ENCODE assay signal across 8 cellular contexts in the genomic region with DNA sequence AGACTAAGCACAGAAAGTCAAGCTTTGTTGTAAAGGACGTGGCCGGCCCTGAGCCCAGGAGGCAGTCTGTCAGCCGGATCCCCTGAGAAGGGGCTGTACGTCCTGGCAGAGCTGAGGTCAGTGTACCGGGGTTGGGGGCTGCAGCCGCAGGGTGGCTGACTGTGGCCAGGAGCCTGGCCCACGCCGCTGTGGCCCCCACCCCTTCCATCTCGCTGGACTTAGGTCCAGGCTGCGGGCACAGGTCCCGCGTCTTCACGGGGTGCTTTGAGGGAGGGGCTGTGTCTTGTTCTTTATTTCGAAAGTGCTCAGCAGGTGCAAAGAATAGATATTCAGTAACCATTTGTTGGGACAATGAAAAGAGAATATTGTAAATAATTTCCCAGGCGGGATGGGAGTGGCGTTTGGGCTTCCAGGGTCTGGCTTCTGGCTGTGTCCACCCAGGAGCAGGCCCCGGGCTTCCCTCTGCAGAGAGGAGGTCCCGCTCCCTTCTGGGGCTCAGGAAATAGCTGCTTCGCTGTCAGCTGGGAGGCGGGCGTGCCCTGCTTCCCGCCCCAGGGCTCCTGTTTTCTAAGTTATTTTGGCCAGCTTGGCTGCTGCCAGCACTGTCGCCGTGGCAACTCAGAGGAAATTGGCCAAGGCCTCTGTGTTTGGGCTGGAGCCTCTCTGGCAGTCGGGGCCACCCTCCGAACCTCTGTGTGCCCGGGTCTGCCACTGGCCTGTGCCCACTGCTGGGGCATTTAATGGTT. TPM values are rescaled to one million over a fixed set of nuclear protein-coding genes. Genes with fewer than 3 reads are reported as not detected.
DNase-seq lines count a peak whose midpoint lies in the region; ATAC-seq and TF ChIP-seq lines count a peak whose summit lies in the region.

No MANE protein-coding gene starts in this region.

- H3K4me1 ChIP-seq in heart right ventricle: peaks cover 33 to 75% (median 63%) of the 10 kb centered on the region in 9 donors
- H3K4me1 ChIP-seq in skeletal muscle satellite cell (ENCODE audit: control insufficient read depth, insufficient read depth, low read length): peaks cover 20% of the 10 kb centered on the region

- H3K27me3 ChIP-seq in heart right ventricle (no peaks in the 10 kb centered on the region), skeletal muscle satellite cell (ENCODE audit: control insufficient read depth, insufficient read depth, low read length) (peaks cover 47% of the 10 kb centered on the region)

- peak overlapping the region in 6 of 10 donors; percentile 24 to 37 (median 28) for H3K4me3 ChIP-seq in heart right ventricle
- no peak overlapping the region for H3K4me3 ChIP-seq in skeletal muscle satellite cell (ENCODE audit: low read length)

- peaks cover 39% of the 10 kb centered on the region for H3K36me3 Mint-ChIP-seq in activated T-helper 1 cell treated with anti-CD3 and anti-CD28 coated beads, Interleukin-12 subunit alpha, Interleukin-12 subunit beta, Interleukin-2, Interleukin-4 antibody, amounts not matched to agents 30 ng/mL and 10 ng/mL and 1 ng/mL, durations not matched to agents 14 hours and 24 hours and 36 hours (ENCODE audit: low read depth)

- peak overlapping the region; percentile 84 for H3K4me3 Mint-ChIP-seq in activated T-helper 1 cell treated with anti-CD3 and anti-CD28 coated beads, Interleukin-12 subunit alpha, Interleukin-12 subunit beta, Interleukin-2, Interleukin-4 antibody, amounts not matched to agents 30 ng/mL and 10 ng/mL and 1 ng/mL, durations not matched to agents 14 hours and 24 hours and 36 hours

- no peak overlapping the region for H3K9ac ChIP-seq in skeletal muscle satellite cell (ENCODE audit: low read depth, low read length)

- H3K4me1 Mint-ChIP-seq in activated T-helper 1 cell treated with anti-CD3 and anti-CD28 coated beads, Interleukin-12 subunit alpha, Interleukin-12 subunit beta, Interleukin-2, Interleukin-4 antibody, amounts not matched to agents 30 ng/mL and 10 ng/mL and 1 ng/mL, durations not matched to agents 14 hours and 24 hours and 36 hours (ENCODE audit: low read depth): peaks cover 69% of the 10 kb centered on the region

- TF ChIP-seq CTCF in heart right ventricle (IDR thresholded peaks at IDR 0.05): peak in 1 of 9 donors; percentile 8

- H3K9me3 Mint-ChIP-seq in activated T-helper 1 cell treated with anti-CD3 and anti-CD28 coated beads, Interleukin-12 subunit alpha, Interleukin-12 subunit beta, Interleukin-2, Interleukin-4 antibody, amounts not matched to agents 30 ng/mL and 10 ng/mL and 1 ng/mL, durations not matched to agents 14 hours and 24 hours and 36 hours: no peaks in the 10 kb centered on the region

- H3K9me3 ChIP-seq in heart right ventricle (no peaks in the 10 kb centered on the region), skeletal muscle satellite cell (replicated peaks; ENCODE audit: low read length) (no peaks in the 10 kb centered on the region)

- H3K27me3 Mint-ChIP-seq in activated T-helper 1 cell treated with anti-CD3 and anti-CD28 coated beads, Interleukin-12 subunit alpha, Interleukin-12 subunit beta, Interleukin-2, Interleukin-4 antibody, amounts not matched to agents 30 ng/mL and 10 ng/mL and 1 ng/mL, durations not matched to agents 14 hours and 24 hours and 36 hours (ENCODE audit: insufficient read depth): no peaks in the 10 kb centered on the region

- 28 to 44% methylated on average over 27 of the region's 27 CpGs for WGBS in heart right ventricle, 2 donors

- H3K36me3 ChIP-seq in heart right ventricle (peaks cover 0 to 4% (median 0%) of the 10 kb centered on the region in 9 donors), skeletal muscle satellite cell (ENCODE audit: insufficient read depth, low read length) (no peaks in the 10 kb centered on the region)

- ATAC-seq in heart right ventricle (peak; percentile 63 to 82 (median 74)), HG03159 (IDR thresholded peaks at IDR 0.05; ENCODE audit: unreplicated experiment) (no peak), GM21723 (IDR thresholded peaks at IDR 0.05; ENCODE audit: unreplicated experiment) (no peak)

- intact Hi-C loops in activated T-helper 1 cell treated with anti-CD3 and anti-CD28 coated beads, Interleukin-12 subunit alpha, Interleukin-12 subunit beta, Interleukin-2, Interleukin-4 antibody, amounts not matched to agents 30 ng/mL and 10 ng/mL and 1 ng/mL, durations not matched to agents 14 hours and 24 hours and 36 hours (cut with micrococcal nuclease): no loop called here
- intact Hi-C loops in heart right ventricle (cut with DNase I): loop anchor here in 4 of 10 donors (2.0 to 10.0 kb wide), 4 partner anchors 54 to 104 kb away; no protein-coding TSS in a partner anchor

- peak in 2 of 3 experiments; percentile 25 to 59 for DNase-seq in NCI-H1417 (lab: John Stamatoyannopoulos, UW)
- no peak for DNase-seq in NCI-H1417 treated with DMSO at 0.1 percent for 48 hours (lab: John Stamatoyannopoulos, UW)
- DNase-seq in activated T-helper 1 cell treated with anti-CD3 and anti-CD28 coated beads, Interleukin-12 subunit alpha, Interleukin-12 subunit beta, Interleukin-2, Interleukin-4 antibody, amounts not matched to agents 30 ng/mL and 10 ng/mL and 1 ng/mL, durations not matched to agents 14 hours and 24 hours and 36 hours (ENCODE audit: low spot score): peak; percentile 20
- DNase-seq in heart right ventricle: peak; percentile 79 to 81
- DNase-seq in NCI-H1694 treated with DMSO at 0.1 percent for 48 hours (lab: John Stamatoyannopoulos, UW): no peak

- peak overlapping the region; percentile 35 for H3K4me2 ChIP-seq in skeletal muscle satellite cell (ENCODE audit: low read length)

- peak overlapping the region; percentile 36 to 90 (median 69) for H3K27ac ChIP-seq in heart right ventricle

- peak overlapping the region; percentile 71 for H3K27ac Mint-ChIP-seq in activated T-helper 1 cell treated with anti-CD3 and anti-CD28 coated beads, Interleukin-12 subunit alpha, Interleukin-12 subunit beta, Interleukin-2, Interleukin-4 antibody, amounts not matched to agents 30 ng/mL and 10 ng/mL and 1 ng/mL, durations not matched to agents 14 hours and 24 hours and 36 hours

RNA-seq across cellular contexts. Expression of a gene that starts 7.4 kb away (rescaled TPM):
- 102 and 103 TPM in 2 replicates for total RNA-seq in activated T-helper 1 cell treated with anti-CD3 and anti-CD28 coated beads, Interleukin-12 subunit alpha, Interleukin-12 subunit beta, Interleukin-2, Interleukin-4 antibody, amounts not matched to agents 30 ng/mL and 10 ng/mL and 1 ng/mL, durations not matched to agents 14 hours and 24 hours and 36 hours
- 10 to 100 TPM; 14.0 to 23.8 (median 19.0) TPM for total RNA-seq in heart right ventricle
- 10 to 100 TPM in 1 of 2 donors, 1 to 10 TPM in 1; 6.3 to 12.0 TPM for polyA plus RNA-seq in heart right ventricle
- 2.5 and 3.5 TPM in 2 replicates for total RNA-seq in skeletal muscle satellite cell (2012; rRNA removed)

Comparison
In these comparisons a context has a peak if more than half of its experiments do, and no peak if none do; other contexts are left out.
1. DNase-seq: peak in NCI-H1417 (2 of 3), activated T-helper 1 cell treated with anti-CD3 and anti-CD28 coated beads, Interleukin-12 subunit alpha, Interleukin-12 subunit beta, Interleukin-2, Interleukin-4 antibody, amounts not matched to agents 30 ng/mL and 10 ng/mL and 1 ng/mL, durations not matched to agents 14 hours and 24 hours and 36 hours (single experiment) and heart right ventricle (2 of 2); none in NCI-H1417 treated with DMSO at 0.1 percent for 48 hours (single experiment) and NCI-H1694 treated with DMSO at 0.1 percent for 48 hours (single experiment).
2. ATAC-seq: peak in heart right ventricle (8 of 8); none in HG03159 (single experiment) and GM21723 (single experiment).